8 cellular contexts compared by ENCODE assay signal in genomic region chr12:62438098-62438692, GRCh38. TPM values are rescaled to one million over a fixed set of nuclear protein-coding genes. Genes with fewer than 3 reads are reported as not detected.
DNase-seq lines count a peak whose midpoint lies in the region; ATAC-seq and TF ChIP-seq lines count a peak whose summit lies in the region.

No MANE protein-coding gene starts in this region.

- H3K36me3 Mint-ChIP-seq in activated CD4-positive, alpha-beta memory T cell treated with anti-CD3 and anti-CD28 coated beads for 36 hours = peaks cover 2% of the 10 kb centered on the region
- H3K36me3 Mint-ChIP-seq in neural progenitor cell = peaks cover 2% of the 10 kb centered on the region

- H4K20me1 ChIP-seq in neural progenitor cell (ENCODE audit: low read depth) = no peaks in the 10 kb centered on the region

- intact Hi-C loops in activated CD4-positive, alpha-beta memory T cell treated with anti-CD3 and anti-CD28 coated beads for 36 hours (cut with micrococcal nuclease) = loop anchor here (1.0 to 10.0 kb wide), 8 partner anchors 28 to 629 kb away; partner anchors contain the start of genes MON2 and USP15

- H3K4me1 Mint-ChIP-seq in activated CD4-positive, alpha-beta memory T cell treated with anti-CD3 and anti-CD28 coated beads for 36 hours (ENCODE audit: low read depth) = peaks cover 9% of the 10 kb centered on the region
- peaks cover 3% of the 10 kb centered on the region for H3K4me1 Mint-ChIP-seq in neural progenitor cell

- H3K4me3 Mint-ChIP-seq in activated CD4-positive, alpha-beta memory T cell treated with anti-CD3 and anti-CD28 coated beads for 36 hours = no peak overlapping the region
- H3K4me3 Mint-ChIP-seq in neural progenitor cell = no peak overlapping the region

- no peaks in the 10 kb centered on the region for H3K9me3 ChIP-seq in neural progenitor cell (ENCODE audit: low read depth)

- POLR2A ChIA-PET in activated CD4-positive, alpha-beta memory T cell treated with anti-CD3 and anti-CD28 coated beads for 36 hours (lab: Charles Lee) = no interaction called here

- H3K4me1 ChIP-seq in neural progenitor cell = peaks cover 12% of the 10 kb centered on the region

- H3K27ac ChIP-seq in neural progenitor cell = no peak overlapping the region

- ATAC-seq in GM18511 (IDR thresholded peaks at IDR 0.05; ENCODE audit: unreplicated experiment) = no peak
- ATAC-seq in GM19467 (IDR thresholded peaks at IDR 0.05; ENCODE audit: unreplicated experiment) = no peak

- TF ChIP-seq CTCF in GM12865 (IDR thresholded peaks at IDR 0.05; ENCODE audit: insufficient read depth, low read depth, low read length, missing control alignments) (peak; percentile 60), neural progenitor cell (IDR thresholded peaks at IDR 0.05) (peak; percentile 75)

- H3K27ac Mint-ChIP-seq in activated CD4-positive, alpha-beta memory T cell treated with anti-CD3 and anti-CD28 coated beads for 36 hours = no peak overlapping the region
- H3K27ac Mint-ChIP-seq in neural progenitor cell = no peak overlapping the region

- H3K9ac ChIP-seq in neural progenitor cell = no peak overlapping the region

- H3K79me2 ChIP-seq in neural progenitor cell (ENCODE audit: low read depth) = no peaks in the 10 kb centered on the region

- DNase-seq in AG20443 (ENCODE audit: low spot score) (peak; percentile 54), GM12865 (ENCODE audit: low read depth) (peak; percentile 63), NCI-H226 (peak; percentile 20), fibroblast of gingiva (ENCODE audit: low read depth) (peak; percentile 42), neural progenitor cell (ENCODE audit: low spot score) (peak; percentile 69)
- DNase-seq in activated CD4-positive, alpha-beta memory T cell treated with anti-CD3 and anti-CD28 coated beads for 36 hours = peak; percentile 53

- H2AFZ ChIP-seq in neural progenitor cell (replicated peaks) = peak overlapping the region; percentile 81

- H3K4me3 ChIP-seq in GM12865 (ENCODE audit: low read depth, low read length) (no peak overlapping the region), neural progenitor cell (no peak overlapping the region)

- peaks cover 11% of the 10 kb centered on the region for H3K27me3 Mint-ChIP-seq in activated CD4-positive, alpha-beta memory T cell treated with anti-CD3 and anti-CD28 coated beads for 36 hours
- peaks cover 3% of the 10 kb centered on the region for H3K27me3 Mint-ChIP-seq in neural progenitor cell (ENCODE audit: insufficient read depth, low read depth)

- H3K27me3 ChIP-seq in neural progenitor cell = peaks cover 37% of the 10 kb centered on the region

- no peak overlapping the region for H3K4me2 ChIP-seq in neural progenitor cell

- no peaks in the 10 kb centered on the region for H3K36me3 ChIP-seq in neural progenitor cell

- H3K9me3 Mint-ChIP-seq in activated CD4-positive, alpha-beta memory T cell treated with anti-CD3 and anti-CD28 coated beads for 36 hours = peaks cover 25% of the 10 kb centered on the region
- peaks cover 20% of the 10 kb centered on the region for H3K9me3 Mint-ChIP-seq in neural progenitor cell

- H3F3A ChIP-seq in neural progenitor cell (ENCODE audit: low read depth) = no peaks in the 10 kb centered on the region

- CTCF ChIA-PET in activated CD4-positive, alpha-beta memory T cell treated with anti-CD3 and anti-CD28 coated beads for 36 hours (lab: Charles Lee) = interaction anchor here (0.6 to 5.3 kb wide), 43 partner anchors 9 to 391 kb away, joined by 3 to 158 read pairs (median 4); partner anchors contain the start of gene MON2

RNA-seq across cellular contexts. Expression of gene MON2, which starts 28.4 kb away (rescaled TPM):
- 10 to 100 TPM; 29.2 to 35.1 TPM for total RNA-seq in activated CD4-positive, alpha-beta memory T cell treated with anti-CD3 and anti-CD28 coated beads for 36 hours
- total RNA-seq in neural progenitor cell (ENCODE audit: low replicate concordance) = 44.2 and 62.3 TPM in 2 replicates
